In the genomic region with DNA sequence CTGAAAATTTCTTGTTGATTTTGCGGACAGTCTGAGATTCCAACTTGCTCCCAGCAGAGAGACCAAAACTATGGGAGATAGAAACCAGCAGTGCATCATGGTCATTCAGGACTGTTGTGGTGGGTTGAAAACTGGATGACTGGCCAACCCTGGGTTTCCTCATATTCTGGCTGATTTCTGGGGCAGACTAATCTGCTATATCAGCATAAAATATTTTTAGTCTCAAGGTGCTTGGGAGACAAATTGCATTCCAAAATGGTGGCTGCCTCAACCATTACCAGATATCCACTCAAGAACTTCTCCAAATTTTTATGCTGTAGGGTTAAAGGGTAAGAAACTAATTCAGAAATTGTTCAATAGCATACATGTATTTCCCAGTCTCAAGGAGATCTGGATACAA, we compare ENCODE assay signal across 20 cellular contexts.
DNase-seq lines count a peak whose midpoint lies in the region; ATAC-seq, FAIRE-seq and TF ChIP-seq lines count a peak whose summit lies in the region.
"Had no signal": no experiment of that assay in that cellular context is flagged by ENCODE, and none has a peak within 500 bp of the region (broad histone marks: within the 10 kb centered on the region; RNA-seq: fewer than 3 reads in every experiment).

No MANE protein-coding gene starts in this region.

- FAIRE-seq in HepG2 (lab: Jason Lieb, UNC) (no peak), H1 (lab: Jason Lieb, UNC) (no peak)
- FAIRE-seq: GM12891, GM19239 had no signal

- H2AK5ac ChIP-seq in IMR-90 (ENCODE audit: low read depth, low read length) (no peak overlapping the region), H1 (ENCODE audit: low read depth, low read length) (no peak overlapping the region)

- H3K4me3 Mint-ChIP-seq in activated CD4-positive, alpha-beta memory T cell treated with anti-CD3 and anti-CD28 coated beads for 36 hours: no peak overlapping the region
- H3K4me3 Mint-ChIP-seq: CD14-positive monocyte; CD4-positive, alpha-beta memory T cell; CD4-positive, CD25-positive, alpha-beta regulatory T cell; CD8-positive, alpha-beta memory T cell had no signal

- DNase-seq in HepG2 (ENCODE audit: low spot score) (no peak), right lobe of liver (no peak), IMR-90 (no peak), H1 (ENCODE audit: low read depth in 1 of 2, low spot score in 2 of 2) (no peak), body of pancreas (no peak)
- DNase-seq in activated CD4-positive, alpha-beta memory T cell treated with anti-CD3 and anti-CD28 coated beads for 36 hours: no peak
- DNase-seq: ACHN; BE2C; C1 segment of cervical spinal cord; CD4-positive, alpha-beta memory T cell; CD4-positive, CD25-positive, alpha-beta regulatory T cell; CD8-positive, alpha-beta memory T cell; COR-L47; DMS79 treated with DMSO at 0.1 percent for 48 hours; GF-D8 had no signal

- intact Hi-C loops in HepG2 (cut with micrococcal nuclease; ENCODE audit: unreplicated experiment): no loop called here
- intact Hi-C loops in right lobe of liver (cut with DNase I): no loop called here
- intact Hi-C loops in IMR-90 (cut with micrococcal nuclease): no loop called here
- intact Hi-C loops in activated CD4-positive, alpha-beta memory T cell treated with anti-CD3 and anti-CD28 coated beads for 36 hours (cut with micrococcal nuclease): no loop called here
- intact Hi-C loops in body of pancreas (cut with DNase I): no loop called here

- no peak overlapping the region for H2BK20ac ChIP-seq in IMR-90 (ENCODE audit: low read depth, low read length)
- H2BK20ac ChIP-seq in H1 (ENCODE audit: low read length): no peak overlapping the region

- no peaks in the 10 kb centered on the region for H3K9me1 ChIP-seq in IMR-90 (ENCODE audit: insufficient read depth, low read length)

- no peak for TF ChIP-seq CTCF in HepG2 (CRISPR knock-in tag; IDR thresholded peaks at IDR 0.05)
- TF ChIP-seq CTCF in right lobe of liver (IDR thresholded peaks at IDR 0.05): no peak
- no peak for TF ChIP-seq CTCF in IMR-90 (conservative IDR thresholded peaks at IDR 0.05; ENCODE audit: low read depth, low read length)
- no peak for TF ChIP-seq CTCF in H1 (IDR thresholded peaks at IDR 0.05; ENCODE audit: control extremely low read depth in 1 of 3, insufficient read depth in 1 of 3, low read depth in 1 of 3, low read length in 3 of 3)
- no peak for TF ChIP-seq CTCF in body of pancreas (IDR thresholded peaks at IDR 0.05)

- H4K91ac ChIP-seq in IMR-90 (ENCODE audit: insufficient read depth, low read depth, low read length) (no peak overlapping the region), H1 (replicated peaks; ENCODE audit: insufficient read length, low read length) (no peak overlapping the region)

- H2BK15ac ChIP-seq in IMR-90 (ENCODE audit: low read depth, low read length) (no peak overlapping the region), H1 (ENCODE audit: low read length) (no peak overlapping the region)

- H3K4ac ChIP-seq in IMR-90 (ENCODE audit: low read depth, low read length): no peak overlapping the region
- H3K4ac ChIP-seq in H1 (replicated peaks; ENCODE audit: insufficient read length, low read depth, low read length): no peak overlapping the region

- POLR2A ChIA-PET in HepG2 (lab: Yijun Ruan, JAX): no interaction called here
- POLR2A ChIA-PET in IMR-90 (lab: Charles Lee; ENCODE audit: unreplicated experiment): no interaction called here
- POLR2A ChIA-PET in H1 (lab: Charles Lee; ENCODE audit: partially characterized antibody): no interaction called here
- POLR2A ChIA-PET in activated CD4-positive, alpha-beta memory T cell treated with anti-CD3 and anti-CD28 coated beads for 36 hours (lab: Charles Lee): no interaction called here

- H3K4me1 Mint-ChIP-seq in activated CD4-positive, alpha-beta memory T cell treated with anti-CD3 and anti-CD28 coated beads for 36 hours (ENCODE audit: low read depth): no peaks in the 10 kb centered on the region
- H3K4me1 Mint-ChIP-seq: CD14-positive monocyte; CD4-positive, alpha-beta memory T cell; CD4-positive, CD25-positive, alpha-beta regulatory T cell; CD8-positive, alpha-beta memory T cell had no signal

- no peak overlapping the region for H3K9ac ChIP-seq in HepG2 (ENCODE audit: insufficient read depth, low read depth, low read length)
- no peak overlapping the region for H3K9ac ChIP-seq in IMR-90 (ENCODE audit: low read depth, low read length)
- no peak overlapping the region for H3K9ac ChIP-seq in H1 (replicated peaks in 1 of 4; ENCODE audit: extremely low read depth in 1 of 4, low read depth in 3 of 4, low read length in 3 of 4)
- H3K9ac ChIP-seq: BLaER1 had no signal

- no peaks in the 10 kb centered on the region for H3K79me2 ChIP-seq in HepG2 (ENCODE audit: insufficient read depth, low read length)
- H3K79me2 ChIP-seq in H1 (ENCODE audit: control insufficient read depth in 1 of 2, insufficient read depth in 2 of 2, low read length in 2 of 2): no peaks in the 10 kb centered on the region

- ATAC-seq in HepG2: no peak
- no peak for ATAC-seq in right lobe of liver
- ATAC-seq in IMR-90 (ENCODE audit: low read depth): no peak
- no peak for ATAC-seq in body of pancreas

- H3K56ac ChIP-seq in IMR-90 (ENCODE audit: extremely low read depth, insufficient read depth, low read length): no peak overlapping the region
- no peak overlapping the region for H3K56ac ChIP-seq in H1 (replicated peaks; ENCODE audit: insufficient read length, low read depth, low read length)

- dilution Hi-C loops in IMR-90 (cut with HindIII; ENCODE audit: low sequenced_read_pairs, unreplicated experiment): no loop called here

- no peak for TF ChIP-seq POLR2A in HepG2 (IDR thresholded peaks at IDR 0.05; ENCODE audit: insufficient read depth in 1 of 2, low read depth in 2 of 2, low read length in 2 of 2)
- TF ChIP-seq POLR2A in right lobe of liver (IDR thresholded peaks at IDR 0.05): no peak
- no peak for TF ChIP-seq POLR2A in IMR-90 (IDR thresholded peaks at IDR 0.05; ENCODE audit: low read depth, low read length)
- no peak for TF ChIP-seq POLR2A in H1 (IDR thresholded peaks at IDR 0.05; ENCODE audit: control extremely low read depth in 1 of 2, low read depth in 2 of 2, low read length in 2 of 2)
- no peak for TF ChIP-seq POLR2A in body of pancreas (IDR thresholded peaks at IDR 0.05)

- H4K8ac ChIP-seq in IMR-90 (ENCODE audit: low read depth in 2 of 2, low read length in 2 of 2): no peak overlapping the region
- no peak overlapping the region for H4K8ac ChIP-seq in H1 (ENCODE audit: extremely low read depth, insufficient read depth, low read length)

- H3K27ac ChIP-seq in HepG2 (ENCODE audit: extremely low read length, insufficient read depth, low read length): no peak overlapping the region
- H3K27ac ChIP-seq in right lobe of liver: no peak overlapping the region
- H3K27ac ChIP-seq in IMR-90 (ENCODE audit: insufficient read depth, low read length): no peak overlapping the region
- H3K27ac ChIP-seq in H1 (ENCODE audit: low read depth, low read length): no peak overlapping the region
- H3K27ac ChIP-seq in body of pancreas: no peak overlapping the region
- H3K27ac ChIP-seq: 22Rv1, BLaER1 had no signal

- 0% methylated on average over 1 of the region's 1 CpG for WGBS in HepG2 (ENCODE audit: low lambda C conversion rate)
- WGBS in right lobe of liver (ENCODE audit: insufficient coverage, low coverage, low lambda C conversion rate, missing lambda C conversion rate): 92% methylated on average over 1 of the region's 1 CpG
- WGBS in IMR-90 (ENCODE audit: extremely low coverage in 2 of 2, insufficient read length in 1 of 2), 2 experiments: 100% methylated on average over 1 of the region's 1 CpG; no CpG with 5 or more reads in 1 of the 2 experiments
- 95% methylated on average over 1 of the region's 1 CpG; no CpG with 5 or more reads in 1 of the 2 experiments for WGBS in H1 (ENCODE audit: extremely low coverage in 1 of 2, insufficient coverage in 1 of 2, insufficient read length in 1 of 2, insufficient replicate concordance in 2 of 2, low coverage in 1 of 2, low lambda C conversion rate in 2 of 2, missing lambda C conversion rate in 1 of 2), 2 experiments
- 93 to 96% methylated on average over 1 of the region's 1 CpG for WGBS in body of pancreas, 2 donors

- H3K4me3 ChIP-seq in HepG2 (replicated peaks in 1 of 3; ENCODE audit: insufficient read depth in 1 of 3, low read depth in 2 of 3, low read length in 3 of 3) (no peak overlapping the region), right lobe of liver (no peak overlapping the region), IMR-90 (ENCODE audit: insufficient read depth, low read depth, low read length) (no peak overlapping the region), H1 (ENCODE audit: extremely low read depth in 1 of 4, insufficient read depth in 2 of 4, low read depth in 3 of 4, low read length in 4 of 4) (no peak overlapping the region), body of pancreas (no peak overlapping the region)
- H3K4me3 ChIP-seq: BLaER1 had no signal

- in situ Hi-C loops in HepG2 (cut with HindIII; ENCODE audit: extremely low pct_ligation_motif_present, low pct_unique_long_range_greater_than_20kb) (no loop called here), IMR-90 (cut with MboI; ENCODE audit: low sequenced_read_pairs) (no loop called here)

- no peak for TF ChIP-seq EP300 in HepG2 (IDR thresholded peaks at IDR 0.05; ENCODE audit: low read depth in 2 of 2, low read length in 2 of 2)
- no peak for TF ChIP-seq EP300 in HepG2 (CRISPR knock-in tag; IDR thresholded peaks at IDR 0.05; ENCODE audit: borderline replicate concordance)
- TF ChIP-seq EP300 in H1 (IDR thresholded peaks at IDR 0.05; ENCODE audit: borderline replicate concordance in 1 of 2, low read depth in 2 of 2, low read length in 2 of 2): no peak

- H3K23ac ChIP-seq in IMR-90 (ENCODE audit: low read depth, low read length) (no peak overlapping the region), H1 (ENCODE audit: insufficient read length) (no peak overlapping the region)

- CTCF ChIA-PET in HepG2 (lab: Yijun Ruan, JAX; ENCODE audit: low intra/inter-chr PET ratio, low total read pairs) (no interaction called here), IMR-90 (lab: Yijun Ruan, JAX) (no interaction called here), H1 (lab: Charles Lee; ENCODE audit: partially characterized antibody) (no interaction called here)
- CTCF ChIA-PET in activated CD4-positive, alpha-beta memory T cell treated with anti-CD3 and anti-CD28 coated beads for 36 hours (lab: Charles Lee): no interaction called here

- H2AK9ac ChIP-seq in IMR-90 (replicated peaks; ENCODE audit: low read depth, low read length, poor library complexity): no peak overlapping the region

- H2AFZ ChIP-seq in HepG2 (ENCODE audit: low read length): no peak overlapping the region
- H2AFZ ChIP-seq in IMR-90 (replicated peaks; ENCODE audit: low read length, poor library complexity): no peak overlapping the region
- H2AFZ ChIP-seq in H1 (ENCODE audit: low read length): no peak overlapping the region

- H2BK120ac ChIP-seq in IMR-90 (ENCODE audit: low read depth, low read length): no peak overlapping the region
- H2BK120ac ChIP-seq in H1 (replicated peaks; ENCODE audit: low read depth, low read length): no peak overlapping the region

- H3K18ac ChIP-seq in IMR-90 (ENCODE audit: low read depth, low read length) (no peak overlapping the region), H1 (ENCODE audit: extremely low read depth, low read length) (no peak overlapping the region)

- H2BK12ac ChIP-seq in H1 (ENCODE audit: low read depth, low read length): no peak overlapping the region

- H2BK5ac ChIP-seq in IMR-90 (ENCODE audit: low read depth, low read length, poor library complexity, severe bottlenecking): no peak overlapping the region
- no peak overlapping the region for H2BK5ac ChIP-seq in H1 (ENCODE audit: low read depth, low read length)

- H3K36me3 Mint-ChIP-seq in activated CD4-positive, alpha-beta memory T cell treated with anti-CD3 and anti-CD28 coated beads for 36 hours: no peaks in the 10 kb centered on the region
- H3K36me3 Mint-ChIP-seq: CD14-positive monocyte; CD4-positive, alpha-beta memory T cell; CD4-positive, CD25-positive, alpha-beta regulatory T cell; CD8-positive, alpha-beta memory T cell had no signal

- H3K23me2 ChIP-seq in H1 (ENCODE audit: low read depth, low read length): no peaks in the 10 kb centered on the region

- H3K9me3 Mint-ChIP-seq in activated CD4-positive, alpha-beta memory T cell treated with anti-CD3 and anti-CD28 coated beads for 36 hours: peaks cover 8% of the 10 kb centered on the region

- H3K14ac ChIP-seq in IMR-90 (replicated peaks; ENCODE audit: low read depth, low read length): no peak overlapping the region
- no peak overlapping the region for H3K14ac ChIP-seq in H1 (ENCODE audit: insufficient read length)

- BruUV-seq in HepG2 (replicated peaks; lab: Mats Ljungman, UMichigan) (no TSS peak), IMR-90 (replicated peaks; lab: Mats Ljungman, UMichigan) (no TSS peak)

- no peaks in the 10 kb centered on the region for H3K27me3 Mint-ChIP-seq in activated CD4-positive, alpha-beta memory T cell treated with anti-CD3 and anti-CD28 coated beads for 36 hours
- H3K27me3 Mint-ChIP-seq: CD4-positive, alpha-beta memory T cell; CD4-positive, CD25-positive, alpha-beta regulatory T cell; CD8-positive, alpha-beta memory T cell had no signal

- TF ChIP-seq RAD21 in HepG2 (CRISPR knock-in tag; IDR thresholded peaks at IDR 0.05) (no peak), IMR-90 (IDR thresholded peaks at IDR 0.05; ENCODE audit: low read length) (no peak), H1 (IDR thresholded peaks at IDR 0.05 in 1 of 2, conservative IDR thresholded peaks at IDR 0.05 in 1 of 2; ENCODE audit: low read depth in 2 of 2, low read length in 2 of 2) (no peak)

- no peaks in the 10 kb centered on the region for H3K79me1 ChIP-seq in IMR-90 (ENCODE audit: low read depth in 1 of 2, low read length in 2 of 2)
- H3K79me1 ChIP-seq in H1 (ENCODE audit: low read depth, low read length): no peaks in the 10 kb centered on the region

- H4K20me1 ChIP-seq in HepG2 (ENCODE audit: insufficient read depth, low read length) (no peaks in the 10 kb centered on the region), IMR-90 (ENCODE audit: insufficient read depth, low read length) (no peaks in the 10 kb centered on the region), H1 (replicated peaks in 1 of 2; ENCODE audit: control insufficient read depth in 1 of 2, insufficient read depth in 2 of 2, low read length in 2 of 2) (no peaks in the 10 kb centered on the region)
- H4K20me1 ChIP-seq: BLaER1 had no signal

- H3K27ac Mint-ChIP-seq in activated CD4-positive, alpha-beta memory T cell treated with anti-CD3 and anti-CD28 coated beads for 36 hours: no peak overlapping the region
- H3K27ac Mint-ChIP-seq: CD14-positive monocyte; CD4-positive, alpha-beta memory T cell; CD4-positive, CD25-positive, alpha-beta regulatory T cell; CD8-positive, alpha-beta memory T cell had no signal

- H3K36me3 ChIP-seq in HepG2 (replicated peaks in 1 of 2; ENCODE audit: control insufficient read depth in 1 of 2, insufficient read depth in 2 of 2, low read length in 2 of 2): no peaks in the 10 kb centered on the region
- H3K36me3 ChIP-seq in right lobe of liver: no peaks in the 10 kb centered on the region
- H3K36me3 ChIP-seq in IMR-90 (ENCODE audit: control insufficient read depth, insufficient read depth, low read length): no peaks in the 10 kb centered on the region
- H3K36me3 ChIP-seq in H1 (ENCODE audit: control insufficient read depth in 2 of 4, insufficient read depth in 4 of 4, low read length in 3 of 4): no peaks in the 10 kb centered on the region
- no peaks in the 10 kb centered on the region for H3K36me3 ChIP-seq in body of pancreas (replicated peaks in 1 of 2; ENCODE audit: insufficient read depth in 1 of 2, low read depth in 2 of 2)
- H3K36me3 ChIP-seq: BE2C, BLaER1 had no signal

- H4K5ac ChIP-seq in IMR-90 (ENCODE audit: low read depth, low read length) (no peak overlapping the region), H1 (ENCODE audit: insufficient read length, low read depth, low read length) (no peak overlapping the region)

- H3K9me3 ChIP-seq in HepG2 (ENCODE audit: low read length) (no peaks in the 10 kb centered on the region), right lobe of liver (no peaks in the 10 kb centered on the region), IMR-90 (ENCODE audit: control insufficient read depth, insufficient read depth, low read length) (no peaks in the 10 kb centered on the region), H1 (ENCODE audit: insufficient read depth in 2 of 2, low read depth in 1 of 2, low read length in 1 of 2) (no peaks in the 10 kb centered on the region), body of pancreas (no peaks in the 10 kb centered on the region)
- H3K9me3 ChIP-seq: BE2C, BLaER1 had no signal

- H3K4me1 ChIP-seq in HepG2 (ENCODE audit: insufficient read depth, low read length) (no peaks in the 10 kb centered on the region), right lobe of liver (no peaks in the 10 kb centered on the region), IMR-90 (ENCODE audit: control insufficient read depth, insufficient read depth, low read length) (no peaks in the 10 kb centered on the region), H1 (replicated peaks in 1 of 4; ENCODE audit: control insufficient read depth in 3 of 4, insufficient read depth in 4 of 4, low read length in 3 of 4) (peaks cover 0 to 2% (median 0%) of the 10 kb centered on the region in 4 experiments; a peak in 1 of 7 replicates), body of pancreas (no peaks in the 10 kb centered on the region)
- H3K4me1 ChIP-seq: BE2C, BLaER1 had no signal

- no peaks in the 10 kb centered on the region for H3K27me3 ChIP-seq in HepG2 (ENCODE audit: control insufficient read depth in 1 of 2, insufficient read depth in 2 of 2, low read length in 2 of 2)
- H3K27me3 ChIP-seq in right lobe of liver: no peaks in the 10 kb centered on the region
- H3K27me3 ChIP-seq in IMR-90 (ENCODE audit: control insufficient read depth, insufficient read depth, low read length): no peaks in the 10 kb centered on the region
- no peaks in the 10 kb centered on the region for H3K27me3 ChIP-seq in H1 (replicated peaks in 1 of 4; ENCODE audit: control insufficient read depth in 3 of 4, extremely low read depth in 1 of 4, insufficient read depth in 3 of 4, low read length in 3 of 4)
- H3K27me3 ChIP-seq in body of pancreas: no peaks in the 10 kb centered on the region
- H3K27me3 ChIP-seq: BE2C, BLaER1 had no signal

- H3K4me2 ChIP-seq in HepG2 (ENCODE audit: low read depth, low read length) (no peak overlapping the region), IMR-90 (ENCODE audit: low read depth, low read length) (no peak overlapping the region), H1 (ENCODE audit: insufficient read depth in 1 of 2, low read depth in 2 of 2, low read length in 2 of 2) (no peak overlapping the region)
- H3K4me2 ChIP-seq: BLaER1 had no signal
